8 cellular contexts compared by ENCODE assay signal in the genomic region with DNA sequence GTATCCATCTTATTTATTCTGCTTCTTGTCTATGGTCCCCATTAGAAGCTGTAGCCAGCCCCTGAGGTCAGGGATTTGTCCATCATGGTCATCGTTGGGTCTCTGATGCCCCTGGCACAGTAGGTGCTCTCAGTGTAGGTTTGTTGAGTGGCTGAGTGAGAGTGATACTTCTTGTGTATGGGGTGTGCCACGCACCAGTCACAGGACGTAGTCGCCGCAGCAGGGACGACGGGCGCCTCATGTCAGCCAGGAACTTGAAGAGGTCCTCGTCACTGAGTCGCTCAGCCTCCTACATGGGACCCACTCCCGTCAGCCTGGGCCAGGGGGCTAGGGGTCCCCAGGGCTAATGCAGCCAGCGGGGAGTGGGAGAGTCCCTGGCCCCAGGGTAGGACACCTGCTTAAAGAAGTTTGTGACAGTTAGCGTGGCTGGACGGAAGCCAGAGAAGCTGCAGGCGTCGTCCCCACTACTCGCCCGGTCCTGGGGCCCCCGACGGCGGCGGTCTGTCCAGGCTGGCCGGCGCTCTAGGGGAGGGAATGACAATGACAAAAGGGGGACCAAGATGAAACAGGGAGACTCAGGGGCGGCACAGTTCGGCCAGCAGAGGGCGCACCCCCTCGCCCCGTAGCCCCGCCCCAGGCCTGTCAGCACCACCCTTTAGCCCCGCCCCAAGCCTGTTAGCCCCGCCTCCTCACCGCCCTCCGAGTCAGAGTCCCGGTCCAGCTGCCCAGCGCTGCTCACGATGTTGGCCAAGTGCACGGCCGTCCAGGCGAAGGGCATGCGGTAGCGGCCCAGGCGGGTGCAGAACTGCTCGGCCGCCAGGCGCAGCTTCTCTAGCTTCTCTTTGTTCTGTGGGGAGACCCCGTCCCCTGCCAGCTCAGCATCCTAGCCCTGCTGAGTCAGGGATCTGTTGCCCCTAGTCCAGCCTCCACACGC. TPM values are rescaled to one million over a fixed set of nuclear protein-coding genes. Genes with fewer than 3 reads are reported as not detected.
DNase-seq lines count a peak whose midpoint lies in the region; ATAC-seq and TF ChIP-seq lines count a peak whose summit lies in the region.

No MANE protein-coding gene starts in this region.

- DNase-seq in ELR (ENCODE audit: low read depth) (peak; percentile 91), HL-60 (ENCODE audit: low read depth in 1 of 2, low spot score in 1 of 2) (peak; percentile 59 to 73), SJCRH30 (peak; percentile 84 to 86), activated gamma-delta T cell (lab: John Stamatoyannopoulos, UW) (peak; percentile 66), ovary (peak; percentile 96 to 99 (median 97)), testis (peak; percentile 95)

- ATAC-seq in gastroesophageal sphincter: peak; percentile 94
- ATAC-seq in HG03139 (IDR thresholded peaks at IDR 0.05; ENCODE audit: unreplicated experiment): no peak

- WGBS in gastroesophageal sphincter (ENCODE audit: low coverage in 1 of 2), 2 donors: 34% methylated on average over 9 of the region's 48 CpGs; no CpG with 5 or more reads in 1 of the 2 donors
- WGBS in ovary, 3 donors: 39 to 45% (median 39%) methylated on average over 47 to 48 of the region's 48 CpGs
- 36 to 42% methylated on average over 17 to 36 of the region's 48 CpGs for WGBS in testis, 2 donors

- H3K4me1 ChIP-seq in SJCRH30: no peaks in the 10 kb centered on the region
- peaks cover 0 to 33% (median 6%) of the 10 kb centered on the region in 3 donors for H3K4me1 ChIP-seq in gastroesophageal sphincter
- H3K4me1 ChIP-seq in ovary (ENCODE audit: insufficient read depth): peaks cover 3% of the 10 kb centered on the region
- peaks cover 16% of the 10 kb centered on the region for H3K4me1 ChIP-seq in testis

- TF ChIP-seq CTCF in HL-60 (IDR thresholded peaks at IDR 0.05; ENCODE audit: insufficient read depth, low read length): peak; percentile 76
- peak in 3 of 4 experiments; percentile 45 to 96 (median 62) for TF ChIP-seq CTCF in gastroesophageal sphincter (IDR thresholded peaks at IDR 0.05)
- peak; percentile 43 to 89 (median 66) for TF ChIP-seq CTCF in ovary (IDR thresholded peaks at IDR 0.05)
- TF ChIP-seq CTCF in testis (IDR thresholded peaks at IDR 0.05): peak; percentile 30 to 84 (median 37)

- intact Hi-C loops in ovary (cut with DNase I): no loop called here
- intact Hi-C loops in testis (cut with DNase I; ENCODE audit: low total_unique reads): no loop called here

- no peak overlapping the region for H3K27ac ChIP-seq in HL-60 (replicated peaks)
- no peak overlapping the region for H3K27ac ChIP-seq in SJCRH30
- H3K27ac ChIP-seq in gastroesophageal sphincter: peak overlapping the region in 3 of 4 donors; percentile 15 to 66 (median 62)
- H3K27ac ChIP-seq in ovary: peak overlapping the region in 1 of 2 donors; percentile 1
- peak overlapping the region; percentile 42 to 71 for H3K27ac ChIP-seq in testis

- TF ChIP-seq POLR2A in gastroesophageal sphincter (IDR thresholded peaks at IDR 0.05) (no peak), ovary (IDR thresholded peaks at IDR 0.05) (no peak), testis (IDR thresholded peaks at IDR 0.05) (no peak)

- peaks cover 7% of the 10 kb centered on the region; the same call in 1 of the 2 replicates for H3K36me3 ChIP-seq in SJCRH30
- H3K36me3 ChIP-seq in gastroesophageal sphincter: peaks cover 0 to 64% of the 10 kb centered on the region in 2 donors
- no peaks in the 10 kb centered on the region for H3K36me3 ChIP-seq in ovary
- H3K36me3 ChIP-seq in testis (ENCODE audit: low read depth, missing control alignments): no peaks in the 10 kb centered on the region

- H3K4me3 ChIP-seq in HL-60 (replicated peaks; ENCODE audit: insufficient read depth, low read length) (no peak overlapping the region; the same call in 1 of the 2 replicates), SJCRH30 (no peak overlapping the region), gastroesophageal sphincter (no peak overlapping the region), ovary (no peak overlapping the region), testis (no peak overlapping the region)

- H3K27me3 ChIP-seq in HL-60 (ENCODE audit: insufficient read depth, poor library complexity, severe bottlenecking) (no peaks in the 10 kb centered on the region), SJCRH30 (no peaks in the 10 kb centered on the region), gastroesophageal sphincter (no peaks in the 10 kb centered on the region), ovary (no peaks in the 10 kb centered on the region), testis (no peaks in the 10 kb centered on the region)

- H3K9me3 ChIP-seq in SJCRH30 (replicated peaks) (no peaks in the 10 kb centered on the region), gastroesophageal sphincter (peaks cover 0 to 10% (median 0%) of the 10 kb centered on the region in 3 donors), ovary (no peaks in the 10 kb centered on the region), testis (no peaks in the 10 kb centered on the region)

- no peak for TF ChIP-seq EP300 in gastroesophageal sphincter (IDR thresholded peaks at IDR 0.05)
- TF ChIP-seq EP300 in ovary (IDR thresholded peaks at IDR 0.05): no peak

RNA-seq across cellular contexts. Expression of a gene that starts 3.7 kb away (rescaled TPM):
- not detected in 2 replicates for total RNA-seq in SJCRH30 (2014; rRNA removed; shearing (Covaris generic))
- total RNA-seq in gastroesophageal sphincter: 1 to 10 TPM in 1 of 4 donors, not detected in 3; 2.0 TPM
- under 1 TPM in 3 of 7 donors, not detected in 4; 0.50 to 0.93 (median 0.51) TPM for total RNA-seq in ovary
- polyA plus RNA-seq in ovary: under 1 TPM in 1 of 2 donors, not detected in 1; 0.86 TPM
- total RNA-seq in testis: not detected
- not detected for polyA plus RNA-seq in testis (ENCODE audit: insufficient read depth, low read depth, low replicate concordance)

RNA-seq across cellular contexts. Expression of a gene that starts 19.2 kb away (rescaled TPM):
- 15.2 and 18.3 TPM in 2 replicates for total RNA-seq in SJCRH30 (2014; rRNA removed; shearing (Covaris generic))
- 10 to 100 TPM; 18.5 to 43.1 (median 29.1) TPM for total RNA-seq in gastroesophageal sphincter
- 10 to 100 TPM; 17.2 to 60.0 (median 38.0) TPM for total RNA-seq in ovary
- 10 to 100 TPM; 12.8 to 18.0 TPM for polyA plus RNA-seq in ovary
- total RNA-seq in testis: 10 to 100 TPM; 32.5 to 45.0 TPM
- 18.4 TPM for polyA plus RNA-seq in testis (ENCODE audit: insufficient read depth, low read depth, low replicate concordance)

RNA-seq across cellular contexts. Expression of a gene that starts 45.8 kb away (rescaled TPM):
- total RNA-seq in SJCRH30 (2014; rRNA removed; shearing (Covaris generic)): 86.1 and 98.4 TPM in 2 replicates
- total RNA-seq in gastroesophageal sphincter: 1,000 to 10,000 TPM in 3 of 4 donors, 100 to 1,000 TPM in 1; 913 to 1,808 (median 1,065) TPM
- 100 to 1,000 TPM; 238 to 642 (median 479) TPM for total RNA-seq in ovary
- polyA plus RNA-seq in ovary: 100 to 1,000 TPM; 289 to 433 TPM
- total RNA-seq in testis: 100 to 1,000 TPM in 1 of 2 donors, 10 to 100 TPM in 1; 98.9 to 161 TPM
- 77.7 TPM for polyA plus RNA-seq in testis (ENCODE audit: insufficient read depth, low read depth, low replicate concordance)

RNA-seq across cellular contexts. Expression of a gene that starts 52.8 kb away (rescaled TPM):
- total RNA-seq in SJCRH30 (2014; rRNA removed; shearing (Covaris generic)): not detected in 2 replicates
- total RNA-seq in gastroesophageal sphincter (not detected), ovary (not detected), testis (100 to 1,000 TPM in 1 of 2 donors, 10 to 100 TPM in 1; 42.5 to 137 TPM)
- polyA plus RNA-seq in ovary (not detected), testis (ENCODE audit: insufficient read depth, low read depth, low replicate concordance) (180 TPM)

Comparison
In these comparisons a context has a peak if more than half of its experiments do, and no peak if none do; other contexts are left out.
1. H3K27ac ChIP-seq: peak in gastroesophageal sphincter (3 of 4) and testis (2 of 2); none in HL-60 (single experiment) and SJCRH30 (single experiment).
2. Peak in every context shown above with its lines, with median percentiles within 50 percentile points of each other: DNase-seq and CTCF ChIP-seq.